ENCODE assay signal across 22 cellular contexts in genomic region chr1:36919491-36920145, GRCh38.
A peak's percentile ranks its signal among the peaks of the same experiment; 100 is the strongest.
DNase-seq lines count a peak whose midpoint lies in the region; ATAC-seq, FAIRE-seq and TF ChIP-seq lines count a peak whose summit lies in the region.
"Had no signal": no experiment of that assay in that cellular context is flagged by ENCODE, and none has a peak within 500 bp of the region (broad histone marks: within the 10 kb centered on the region; RNA-seq: fewer than 3 reads in every experiment).

No MANE protein-coding gene starts in this region.

- H3K4me3 ChIP-seq in H1 (ENCODE audit: extremely low read depth in 1 of 4, insufficient read depth in 2 of 4, low read depth in 3 of 4, low read length in 4 of 4) (no peak overlapping the region), sigmoid colon (no peak overlapping the region)
- H3K4me3 ChIP-seq: HAP-1 had no signal

- H3K4me3 Mint-ChIP-seq in activated CD8-positive, alpha-beta memory T cell treated with anti-CD3 and anti-CD28 coated beads, Interleukin-2, amount 10 ng/mL, durations not matched to agents 7 days and 5 days = no peak overlapping the region
- no peak overlapping the region for H3K4me3 Mint-ChIP-seq in T-helper 17 cell

- no peak overlapping the region for H3K23ac ChIP-seq in H1 (ENCODE audit: insufficient read length)

- H3K9me3 ChIP-seq in H1 (ENCODE audit: insufficient read depth in 2 of 2, low read depth in 1 of 2, low read length in 1 of 2) (peaks cover 10 to 13% of the 10 kb centered on the region in 2 experiments), sigmoid colon (no peaks in the 10 kb centered on the region), T-helper 17 cell (ENCODE audit: control insufficient read depth, low read length, poor library complexity, severe bottlenecking) (no peaks in the 10 kb centered on the region)
- H3K9me3 ChIP-seq: BE2C, HAP-1, SK-N-SH had no signal

- H3K27ac ChIP-seq in H1 (ENCODE audit: low read depth, low read length) = no peak overlapping the region
- H3K27ac ChIP-seq in sigmoid colon = no peak overlapping the region
- H3K27ac ChIP-seq: HL-60 had no signal

- H3K36me3 Mint-ChIP-seq in activated CD8-positive, alpha-beta memory T cell treated with anti-CD3 and anti-CD28 coated beads, Interleukin-2, amount 10 ng/mL, durations not matched to agents 7 days and 5 days = no peaks in the 10 kb centered on the region
- H3K36me3 Mint-ChIP-seq in T-helper 17 cell (ENCODE audit: low read depth) = no peaks in the 10 kb centered on the region

- no peaks in the 10 kb centered on the region; a peak in 1 of 4 replicates for H3K79me2 ChIP-seq in H1 (ENCODE audit: control insufficient read depth in 1 of 2, insufficient read depth in 2 of 2, low read length in 2 of 2)

- H3K4me1 ChIP-seq in H1 (replicated peaks in 1 of 4; ENCODE audit: control insufficient read depth in 3 of 4, insufficient read depth in 4 of 4, low read length in 3 of 4) (peaks cover 0 to 12% (median 6%) of the 10 kb centered on the region in 4 experiments; a peak in 5 of 7 replicates), sigmoid colon (no peaks in the 10 kb centered on the region)
- H3K4me1 ChIP-seq: BE2C, HAP-1 had no signal

- peak; percentile 28 for DNase-seq in activated CD8-positive, alpha-beta memory T cell treated with anti-CD3 and anti-CD28 coated beads, Interleukin-2, amount 10 ng/mL, durations not matched to agents 7 days and 5 days
- DNase-seq in activated CD8-positive, alpha-beta memory T cell treated with anti-CD3 and anti-CD28 coated beads, Interleukin-2, amount 50 U/mL, for 4 hours = no peak
- DNase-seq in H1 (ENCODE audit: low read depth in 1 of 2, low spot score in 2 of 2) (peak in 1 of 2 experiments; percentile 33), sigmoid colon (peak; percentile 46), T-helper 17 cell (no peak), NOMO-1 (lab: John Stamatoyannopoulos, UW; ENCODE audit: unreplicated experiment in 2 of 2) (no peak)
- DNase-seq: BE2C, DMS79, KBM-7, MM.1S, NCI-H1092, NCI-H1436, NCI-H187 treated with DMSO at 0.1 percent for 48 hours, NCI-H2107, NCI-H526 treated with DMSO at 0.1 percent for 48 hours, SIG-M5, SK-N-SH had no signal

- no peak overlapping the region for H2AK5ac ChIP-seq in H1 (ENCODE audit: low read depth, low read length)

- H2BK12ac ChIP-seq in H1 (ENCODE audit: low read depth, low read length) = no peak overlapping the region

- TF ChIP-seq EP300 in H1 (IDR thresholded peaks at IDR 0.05; ENCODE audit: borderline replicate concordance in 1 of 2, low read depth in 2 of 2, low read length in 2 of 2) (no peak), sigmoid colon (IDR thresholded peaks at IDR 0.05) (no peak)

- no peaks in the 10 kb centered on the region for H3K9me3 Mint-ChIP-seq in activated CD8-positive, alpha-beta memory T cell treated with anti-CD3 and anti-CD28 coated beads, Interleukin-2, amount 10 ng/mL, durations not matched to agents 7 days and 5 days (ENCODE audit: low read depth)

- WGBS in H1 (ENCODE audit: extremely low coverage in 1 of 2, insufficient coverage in 1 of 2, insufficient read length in 1 of 2, insufficient replicate concordance in 2 of 2, low coverage in 1 of 2, low lambda C conversion rate in 2 of 2, missing lambda C conversion rate in 1 of 2), 2 experiments = 93% methylated on average over 9 of the region's 9 CpGs; no CpG with 5 or more reads in 1 of the 2 experiments
- 67 to 71% methylated on average over 9 of the region's 9 CpGs for WGBS in sigmoid colon, 2 donors

- H3K27me3 ChIP-seq in H1 (replicated peaks in 1 of 4; ENCODE audit: control insufficient read depth in 3 of 4, extremely low read depth in 1 of 4, insufficient read depth in 3 of 4, low read length in 3 of 4) = no peaks in the 10 kb centered on the region
- peaks cover 0 to 13% (median 11%) of the 10 kb centered on the region in 3 donors for H3K27me3 ChIP-seq in sigmoid colon
- H3K27me3 ChIP-seq: BE2C had no signal

- no peak for TF ChIP-seq POLR2A in H1 (IDR thresholded peaks at IDR 0.05; ENCODE audit: control extremely low read depth in 1 of 2, low read depth in 2 of 2, low read length in 2 of 2)
- TF ChIP-seq POLR2A in sigmoid colon (IDR thresholded peaks at IDR 0.05) = no peak

- no peak overlapping the region for H2AFZ ChIP-seq in H1 (ENCODE audit: low read length)

- no peak for ATAC-seq in activated CD8-positive, alpha-beta memory T cell treated with anti-CD3 and anti-CD28 coated beads, Interleukin-2, amount 10 ng/mL, durations not matched to agents 7 days and 5 days
- ATAC-seq in T-helper 17 cell (no peak), HG02884 (IDR thresholded peaks at IDR 0.05; ENCODE audit: unreplicated experiment) (no peak)
- ATAC-seq: Panc1 had no signal

- intact Hi-C loops in sigmoid colon (cut with DNase I) = no loop called here

- TF ChIP-seq RAD21 in H1 (IDR thresholded peaks at IDR 0.05 in 1 of 2, conservative IDR thresholded peaks at IDR 0.05 in 1 of 2; ENCODE audit: low read depth in 2 of 2, low read length in 2 of 2) = no peak

- no peak overlapping the region for H3K4me2 ChIP-seq in H1 (ENCODE audit: insufficient read depth in 1 of 2, low read depth in 2 of 2, low read length in 2 of 2)
- H3K4me2 ChIP-seq: SK-N-SH had no signal

- POLR2A ChIA-PET in H1 (lab: Charles Lee; ENCODE audit: partially characterized antibody) = no interaction called here

- H3K79me1 ChIP-seq in H1 (ENCODE audit: low read depth, low read length) = no peaks in the 10 kb centered on the region

- 0 out of 2 replicates have a peak overlapping the region, but pooled peaks have one; percentile 29 for H2BK15ac ChIP-seq in H1 (ENCODE audit: low read length)

- H2BK20ac ChIP-seq in H1 (ENCODE audit: low read length) = no peak overlapping the region

- no peaks in the 10 kb centered on the region for H3K27me3 Mint-ChIP-seq in activated CD8-positive, alpha-beta memory T cell treated with anti-CD3 and anti-CD28 coated beads, Interleukin-2, amount 10 ng/mL, durations not matched to agents 7 days and 5 days
- peaks cover 17% of the 10 kb centered on the region for H3K27me3 Mint-ChIP-seq in T-helper 17 cell

- H3K27ac Mint-ChIP-seq in activated CD8-positive, alpha-beta memory T cell treated with anti-CD3 and anti-CD28 coated beads, Interleukin-2, amount 10 ng/mL, durations not matched to agents 7 days and 5 days = no peak overlapping the region
- H3K27ac Mint-ChIP-seq in T-helper 17 cell = no peak overlapping the region

- H2BK5ac ChIP-seq in H1 (ENCODE audit: low read depth, low read length) = no peak overlapping the region

- H3K14ac ChIP-seq in H1 (ENCODE audit: insufficient read length) = no peak overlapping the region

- H3K23me2 ChIP-seq in H1 (ENCODE audit: low read depth, low read length) = no peaks in the 10 kb centered on the region

- no peak overlapping the region for H4K91ac ChIP-seq in H1 (replicated peaks; ENCODE audit: insufficient read length, low read length)

- H4K20me1 ChIP-seq in H1 (replicated peaks in 1 of 2; ENCODE audit: control insufficient read depth in 1 of 2, insufficient read depth in 2 of 2, low read length in 2 of 2) = peaks cover 0 to under 1% of the 10 kb centered on the region in 2 experiments

- TF ChIP-seq CTCF in H1 (IDR thresholded peaks at IDR 0.05; ENCODE audit: control extremely low read depth in 1 of 3, insufficient read depth in 1 of 3, low read depth in 1 of 3, low read length in 3 of 3) (no peak), sigmoid colon (IDR thresholded peaks at IDR 0.05) (no peak)

- no peak for FAIRE-seq in H1 (lab: Jason Lieb, UNC)
- FAIRE-seq: D721Med had no signal

- H3K4ac ChIP-seq in H1 (replicated peaks; ENCODE audit: insufficient read length, low read depth, low read length) = no peak overlapping the region

- H2BK120ac ChIP-seq in H1 (replicated peaks; ENCODE audit: low read depth, low read length) = no peak overlapping the region

- CTCF ChIA-PET in activated CD8-positive, alpha-beta memory T cell treated with anti-CD3 and anti-CD28 coated beads, Interleukin-2, amount 10 ng/mL, durations not matched to agents 7 days and 5 days (lab: Charles Lee) = no interaction called here
- CTCF ChIA-PET in H1 (lab: Charles Lee; ENCODE audit: partially characterized antibody) = interaction anchor here (1.1 to 1.3 kb wide), 2 partner anchors 17 to 99 kb away, joined by 3 read pairs; no protein-coding TSS in a partner anchor

- H3K9ac ChIP-seq in H1 (replicated peaks in 1 of 4; ENCODE audit: extremely low read depth in 1 of 4, low read depth in 3 of 4, low read length in 3 of 4) = no peak overlapping the region
- H3K9ac ChIP-seq: SK-N-SH had no signal

- no peak overlapping the region for H3K56ac ChIP-seq in H1 (replicated peaks; ENCODE audit: insufficient read length, low read depth, low read length)

- no peak overlapping the region for H3K18ac ChIP-seq in H1 (ENCODE audit: extremely low read depth, low read length)

- H3K36me3 ChIP-seq in H1 (ENCODE audit: control insufficient read depth in 2 of 4, insufficient read depth in 4 of 4, low read length in 3 of 4) (no peaks in the 10 kb centered on the region), sigmoid colon (no peaks in the 10 kb centered on the region)
- H3K36me3 ChIP-seq: BE2C, HAP-1 had no signal

- no peak overlapping the region for H4K5ac ChIP-seq in H1 (ENCODE audit: insufficient read length, low read depth, low read length)

- no peaks in the 10 kb centered on the region for H3K4me1 Mint-ChIP-seq in activated CD8-positive, alpha-beta memory T cell treated with anti-CD3 and anti-CD28 coated beads, Interleukin-2, amount 10 ng/mL, durations not matched to agents 7 days and 5 days
- H3K4me1 Mint-ChIP-seq in T-helper 17 cell = no peaks in the 10 kb centered on the region

- H4K8ac ChIP-seq in H1 (ENCODE audit: extremely low read depth, insufficient read depth, low read length) = no peak overlapping the region

TF ChIP-seq in H1, 55 proteins besides CTCF, POLR2A, EP300 and RAD21:
- no peak for TF ChIP-seq SP4 (IDR thresholded peaks at IDR 0.05; ENCODE audit: low read length)
- TF ChIP-seq CTBP2 (IDR thresholded peaks at IDR 0.05; ENCODE audit: borderline replicate concordance, insufficient read depth, insufficient read length, low read length) = no peak
- no peak for TF ChIP-seq FOSL1 (IDR thresholded peaks at IDR 0.05; ENCODE audit: insufficient read depth, low read depth, low read length)
- no peak for TF ChIP-seq TCF12 (IDR thresholded peaks at IDR 0.05; ENCODE audit: low read depth, low read length)
- TF ChIP-seq EZH2 (IDR thresholded peaks at IDR 0.05; ENCODE audit: low read depth, low read length, severe bottlenecking) = no peak
- TF ChIP-seq JUND (IDR thresholded peaks at IDR 0.05; ENCODE audit: low read length) = no peak
- no peak for TF ChIP-seq KDM1A (IDR thresholded peaks at IDR 0.05; ENCODE audit: borderline replicate concordance, low read length)
- no peak for TF ChIP-seq GABPA (IDR thresholded peaks at IDR 0.05; ENCODE audit: borderline replicate concordance, insufficient read depth, low read length)
- no peak for TF ChIP-seq SP1 (IDR thresholded peaks at IDR 0.05; ENCODE audit: low read depth, low read length)
TF ChIP-seq in H1: peak in this region for 0.

Comparison
In these comparisons a context has a peak if more than half of its experiments do, and no peak if none do; other contexts are left out.
1. DNase-seq: peak in activated CD8-positive, alpha-beta memory T cell treated with anti-CD3 and anti-CD28 coated beads, Interleukin-2, amount 10 ng/mL, durations not matched to agents 7 days and 5 days (single experiment) and sigmoid colon (single experiment); none in activated CD8-positive, alpha-beta memory T cell treated with anti-CD3 and anti-CD28 coated beads, Interleukin-2, amount 50 U/mL, for 4 hours (single experiment), T-helper 17 cell (0 of 3) and NOMO-1 (0 of 2).